ENCODE assay signal across 1 cellular context in the genomic region with DNA sequence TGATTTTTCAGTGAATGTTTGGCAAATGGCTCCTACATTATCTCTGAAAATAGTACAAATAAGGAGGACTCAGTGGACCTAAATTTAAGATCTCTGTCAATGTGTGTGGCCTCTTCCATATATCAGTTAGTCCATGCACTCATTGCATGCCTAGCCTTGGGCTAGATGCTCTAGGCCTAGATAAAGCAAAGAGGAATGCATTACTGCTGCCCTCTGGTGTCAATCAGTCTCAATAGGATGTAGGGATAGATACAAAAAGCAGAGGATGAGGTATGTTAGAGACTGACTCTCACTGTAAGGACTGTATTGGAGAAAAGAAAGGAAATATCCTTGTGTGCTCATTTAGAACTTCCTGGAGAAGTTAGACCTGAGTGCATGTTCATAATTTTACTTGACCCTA.
TF ChIP-seq lines count a peak whose summit lies in the region.

No MANE protein-coding gene starts in this region.

TF ChIP-seq in K562, 482 proteins besides CTCF, POLR2A, EP300 and RAD21 (continued from another document):
- TF ChIP-seq, protein P1, sequence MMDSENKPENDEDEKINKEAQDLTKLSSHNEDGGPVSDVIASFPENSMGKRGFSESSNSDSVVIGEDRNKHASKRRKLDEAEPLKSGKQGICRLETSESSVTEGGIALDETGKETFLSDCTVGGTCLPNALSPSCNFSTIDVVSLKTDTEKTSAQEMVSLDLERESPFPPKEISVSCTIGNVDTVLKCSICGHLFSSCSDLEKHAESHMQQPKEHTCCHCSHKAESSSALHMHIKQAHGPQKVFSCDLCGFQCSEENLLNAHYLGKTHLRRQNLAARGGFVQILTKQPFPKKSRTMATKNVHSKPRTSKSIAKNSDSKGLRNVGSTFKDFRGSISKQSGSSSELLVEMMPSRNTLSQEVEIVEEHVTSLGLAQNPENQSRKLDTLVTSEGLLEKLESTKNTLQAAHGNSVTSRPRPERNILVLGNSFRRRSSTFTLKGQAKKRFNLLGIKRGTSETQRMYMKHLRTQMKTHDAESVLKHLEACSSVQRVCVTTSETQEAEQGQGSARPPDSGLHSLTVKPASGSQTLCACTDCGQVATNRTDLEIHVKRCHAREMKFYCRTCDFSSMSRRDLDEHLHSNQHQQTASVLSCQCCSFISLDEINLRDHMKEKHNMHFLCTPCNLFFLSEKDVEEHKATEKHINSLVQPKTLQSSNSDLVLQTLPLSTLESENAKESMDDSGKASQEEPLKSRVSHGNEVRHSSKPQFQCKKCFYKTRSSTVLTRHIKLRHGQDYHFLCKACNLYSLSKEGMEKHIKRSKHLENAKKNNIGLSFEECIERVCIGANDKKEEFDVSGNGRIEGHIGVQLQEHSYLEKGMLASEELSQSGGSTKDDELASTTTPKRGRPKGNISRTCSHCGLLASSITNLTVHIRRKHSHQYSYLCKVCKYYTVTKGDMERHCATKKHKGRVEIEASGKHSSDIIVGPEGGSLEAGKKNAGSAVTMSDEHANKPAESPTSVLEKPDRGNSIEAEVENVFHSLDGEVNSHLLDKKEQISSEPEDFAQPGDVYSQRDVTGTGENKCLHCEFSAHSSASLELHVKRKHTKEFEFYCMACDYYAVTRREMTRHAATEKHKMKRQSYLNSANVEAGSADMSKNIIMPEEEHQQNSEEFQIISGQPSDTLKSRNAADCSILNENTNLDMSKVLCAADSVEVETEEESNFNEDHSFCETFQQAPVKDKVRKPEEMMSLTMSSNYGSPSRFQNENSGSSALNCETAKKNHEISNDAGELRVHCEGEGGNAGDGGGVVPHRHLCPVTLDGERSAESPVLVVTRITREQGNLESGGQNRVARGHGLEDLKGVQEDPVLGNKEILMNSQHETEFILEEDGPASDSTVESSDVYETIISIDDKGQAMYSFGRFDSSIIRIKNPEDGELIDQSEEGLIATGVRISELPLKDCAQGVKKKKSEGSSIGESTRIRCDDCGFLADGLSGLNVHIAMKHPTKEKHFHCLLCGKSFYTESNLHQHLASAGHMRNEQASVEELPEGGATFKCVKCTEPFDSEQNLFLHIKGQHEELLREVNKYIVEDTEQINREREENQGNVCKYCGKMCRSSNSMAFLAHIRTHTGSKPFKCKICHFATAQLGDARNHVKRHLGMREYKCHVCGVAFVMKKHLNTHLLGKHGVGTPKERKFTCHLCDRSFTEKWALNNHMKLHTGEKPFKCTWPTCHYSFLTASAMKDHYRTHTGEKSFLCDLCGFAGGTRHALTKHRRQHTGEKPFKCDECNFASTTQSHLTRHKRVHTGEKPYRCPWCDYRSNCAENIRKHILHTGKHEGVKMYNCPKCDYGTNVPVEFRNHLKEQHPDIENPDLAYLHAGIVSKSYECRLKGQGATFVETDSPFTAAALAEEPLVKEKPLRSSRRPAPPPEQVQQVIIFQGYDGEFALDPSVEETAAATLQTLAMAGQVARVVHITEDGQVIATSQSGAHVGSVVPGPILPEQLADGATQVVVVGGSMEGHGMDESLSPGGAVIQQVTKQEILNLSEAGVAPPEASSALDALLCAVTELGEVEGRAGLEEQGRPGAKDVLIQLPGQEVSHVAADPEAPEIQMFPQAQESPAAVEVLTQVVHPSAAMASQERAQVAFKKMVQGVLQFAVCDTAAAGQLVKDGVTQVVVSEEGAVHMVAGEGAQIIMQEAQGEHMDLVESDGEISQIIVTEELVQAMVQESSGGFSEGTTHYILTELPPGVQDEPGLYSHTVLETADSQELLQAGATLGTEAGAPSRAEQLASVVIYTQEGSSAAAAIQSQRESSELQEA (IDR thresholded peaks at IDR 0.05; ENCODE audit: low read depth) = no peak
- TF ChIP-seq JUND (IDR thresholded peaks at IDR 0.05; ENCODE audit: borderline replicate concordance, low read depth, low read length) (peak; percentile 53; the same call in 1 of the 2 replicates), JUND (tag; IDR thresholded peaks at IDR 0.05; ENCODE audit: borderline replicate concordance, low read depth, low read length) (peak; percentile 61; the same call in 1 of the 3 replicates), FOSL1 (tag; conservative IDR thresholded peaks at IDR 0.05) (peak; percentile 62), DMBX1 (CRISPR knock-in tag; IDR thresholded peaks at IDR 0.05; ENCODE audit: borderline replicate concordance) (peak; percentile 17; the same call in 1 of the 2 replicates), CTBP1 (IDR thresholded peaks at IDR 0.05; ENCODE audit: borderline replicate concordance) (peak; percentile 23; the same call in 1 of the 2 replicates), EHMT2 (IDR thresholded peaks at IDR 0.05) (peak; percentile 50; the same call in 1 of the 2 replicates), ZNF239 (CRISPR knock-in tag; IDR thresholded peaks at IDR 0.05) (peak; percentile 24; the same call in 1 of the 2 replicates), STAT5A (IDR thresholded peaks at IDR 0.05; ENCODE audit: borderline replicate concordance, low read length) (no peak), L3MBTL2 (IDR thresholded peaks at IDR 0.05) (0 out of 2 replicates have a peak, but pooled peaks have one; percentile 16), ZNF24 (IDR thresholded peaks at IDR 0.05) (peak; percentile 42; the same call in 1 of the 2 replicates), BRD9 (IDR thresholded peaks at IDR 0.05; ENCODE audit: low read depth, partially characterized antibody) (peak; percentile 30), ARID2 (IDR thresholded peaks at IDR 0.05) (peak; percentile 85), POLR2AphosphoS2 (IDR thresholded peaks at IDR 0.05; ENCODE audit: low read length) (no peak), CC2D1A (IDR thresholded peaks at IDR 0.05) (peak; percentile 70; the same call in 1 of the 2 replicates), ZNF766 (CRISPR knock-in tag; conservative IDR thresholded peaks at IDR 0.05) (no peak), ZFX (CRISPR knock-in tag; IDR thresholded peaks at IDR 0.05) (peak; percentile 34; the same call in 1 of the 2 replicates), SMC3 (conservative IDR thresholded peaks at IDR 0.05; ENCODE audit: insufficient read depth, low read depth, low read length) (peak; percentile 82)
- TF ChIP-seq, protein P2, sequence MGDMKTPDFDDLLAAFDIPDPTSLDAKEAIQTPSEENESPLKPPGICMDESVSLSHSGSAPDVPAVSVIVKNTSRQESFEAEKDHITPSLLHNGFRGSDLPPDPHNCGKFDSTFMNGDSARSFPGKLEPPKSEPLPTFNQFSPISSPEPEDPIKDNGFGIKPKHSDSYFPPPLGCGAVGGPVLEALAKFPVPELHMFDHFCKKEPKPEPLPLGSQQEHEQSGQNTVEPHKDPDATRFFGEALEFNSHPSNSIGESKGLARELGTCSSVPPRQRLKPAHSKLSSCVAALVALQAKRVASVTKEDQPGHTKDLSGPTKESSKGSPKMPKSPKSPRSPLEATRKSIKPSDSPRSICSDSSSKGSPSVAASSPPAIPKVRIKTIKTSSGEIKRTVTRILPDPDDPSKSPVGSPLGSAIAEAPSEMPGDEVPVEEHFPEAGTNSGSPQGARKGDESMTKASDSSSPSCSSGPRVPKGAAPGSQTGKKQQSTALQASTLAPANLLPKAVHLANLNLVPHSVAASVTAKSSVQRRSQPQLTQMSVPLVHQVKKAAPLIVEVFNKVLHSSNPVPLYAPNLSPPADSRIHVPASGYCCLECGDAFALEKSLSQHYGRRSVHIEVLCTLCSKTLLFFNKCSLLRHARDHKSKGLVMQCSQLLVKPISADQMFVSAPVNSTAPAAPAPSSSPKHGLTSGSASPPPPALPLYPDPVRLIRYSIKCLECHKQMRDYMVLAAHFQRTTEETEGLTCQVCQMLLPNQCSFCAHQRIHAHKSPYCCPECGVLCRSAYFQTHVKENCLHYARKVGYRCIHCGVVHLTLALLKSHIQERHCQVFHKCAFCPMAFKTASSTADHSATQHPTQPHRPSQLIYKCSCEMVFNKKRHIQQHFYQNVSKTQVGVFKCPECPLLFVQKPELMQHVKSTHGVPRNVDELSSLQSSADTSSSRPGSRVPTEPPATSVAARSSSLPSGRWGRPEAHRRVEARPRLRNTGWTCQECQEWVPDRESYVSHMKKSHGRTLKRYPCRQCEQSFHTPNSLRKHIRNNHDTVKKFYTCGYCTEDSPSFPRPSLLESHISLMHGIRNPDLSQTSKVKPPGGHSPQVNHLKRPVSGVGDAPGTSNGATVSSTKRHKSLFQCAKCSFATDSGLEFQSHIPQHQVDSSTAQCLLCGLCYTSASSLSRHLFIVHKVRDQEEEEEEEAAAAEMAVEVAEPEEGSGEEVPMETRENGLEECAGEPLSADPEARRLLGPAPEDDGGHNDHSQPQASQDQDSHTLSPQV (IDR thresholded peaks at IDR 0.05) = peak; percentile 31; the same call in 1 of the 2 replicates
- TF ChIP-seq, protein P3, sequence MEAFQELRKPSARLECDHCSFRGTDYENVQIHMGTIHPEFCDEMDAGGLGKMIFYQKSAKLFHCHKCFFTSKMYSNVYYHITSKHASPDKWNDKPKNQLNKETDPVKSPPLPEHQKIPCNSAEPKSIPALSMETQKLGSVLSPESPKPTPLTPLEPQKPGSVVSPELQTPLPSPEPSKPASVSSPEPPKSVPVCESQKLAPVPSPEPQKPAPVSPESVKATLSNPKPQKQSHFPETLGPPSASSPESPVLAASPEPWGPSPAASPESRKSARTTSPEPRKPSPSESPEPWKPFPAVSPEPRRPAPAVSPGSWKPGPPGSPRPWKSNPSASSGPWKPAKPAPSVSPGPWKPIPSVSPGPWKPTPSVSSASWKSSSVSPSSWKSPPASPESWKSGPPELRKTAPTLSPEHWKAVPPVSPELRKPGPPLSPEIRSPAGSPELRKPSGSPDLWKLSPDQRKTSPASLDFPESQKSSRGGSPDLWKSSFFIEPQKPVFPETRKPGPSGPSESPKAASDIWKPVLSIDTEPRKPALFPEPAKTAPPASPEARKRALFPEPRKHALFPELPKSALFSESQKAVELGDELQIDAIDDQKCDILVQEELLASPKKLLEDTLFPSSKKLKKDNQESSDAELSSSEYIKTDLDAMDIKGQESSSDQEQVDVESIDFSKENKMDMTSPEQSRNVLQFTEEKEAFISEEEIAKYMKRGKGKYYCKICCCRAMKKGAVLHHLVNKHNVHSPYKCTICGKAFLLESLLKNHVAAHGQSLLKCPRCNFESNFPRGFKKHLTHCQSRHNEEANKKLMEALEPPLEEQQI (IDR thresholded peaks at IDR 0.05) = peak; percentile 53; the same call in 1 of the 2 replicates
- TF ChIP-seq, protein P4, sequence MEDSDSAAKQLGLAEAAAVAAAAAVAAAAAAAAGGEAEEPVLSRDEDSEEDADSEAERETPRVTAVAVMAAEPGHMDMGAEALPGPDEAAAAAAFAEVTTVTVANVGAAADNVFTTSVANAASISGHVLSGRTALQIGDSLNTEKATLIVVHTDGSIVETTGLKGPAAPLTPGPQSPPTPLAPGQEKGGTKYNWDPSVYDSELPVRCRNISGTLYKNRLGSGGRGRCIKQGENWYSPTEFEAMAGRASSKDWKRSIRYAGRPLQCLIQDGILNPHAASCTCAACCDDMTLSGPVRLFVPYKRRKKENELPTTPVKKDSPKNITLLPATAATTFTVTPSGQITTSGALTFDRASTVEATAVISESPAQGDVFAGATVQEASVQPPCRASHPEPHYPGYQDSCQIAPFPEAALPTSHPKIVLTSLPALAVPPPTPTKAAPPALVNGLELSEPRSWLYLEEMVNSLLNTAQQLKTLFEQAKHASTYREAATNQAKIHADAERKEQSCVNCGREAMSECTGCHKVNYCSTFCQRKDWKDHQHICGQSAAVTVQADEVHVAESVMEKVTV (CRISPR knock-in tag; IDR thresholded peaks at IDR 0.05) = peak; percentile 92
- TF ChIP-seq, protein P5, sequence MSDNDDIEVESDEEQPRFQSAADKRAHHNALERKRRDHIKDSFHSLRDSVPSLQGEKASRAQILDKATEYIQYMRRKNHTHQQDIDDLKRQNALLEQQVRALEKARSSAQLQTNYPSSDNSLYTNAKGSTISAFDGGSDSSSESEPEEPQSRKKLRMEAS (CRISPR knock-in tag; IDR thresholded peaks at IDR 0.05) = no peak
- TF ChIP-seq, protein P6, sequence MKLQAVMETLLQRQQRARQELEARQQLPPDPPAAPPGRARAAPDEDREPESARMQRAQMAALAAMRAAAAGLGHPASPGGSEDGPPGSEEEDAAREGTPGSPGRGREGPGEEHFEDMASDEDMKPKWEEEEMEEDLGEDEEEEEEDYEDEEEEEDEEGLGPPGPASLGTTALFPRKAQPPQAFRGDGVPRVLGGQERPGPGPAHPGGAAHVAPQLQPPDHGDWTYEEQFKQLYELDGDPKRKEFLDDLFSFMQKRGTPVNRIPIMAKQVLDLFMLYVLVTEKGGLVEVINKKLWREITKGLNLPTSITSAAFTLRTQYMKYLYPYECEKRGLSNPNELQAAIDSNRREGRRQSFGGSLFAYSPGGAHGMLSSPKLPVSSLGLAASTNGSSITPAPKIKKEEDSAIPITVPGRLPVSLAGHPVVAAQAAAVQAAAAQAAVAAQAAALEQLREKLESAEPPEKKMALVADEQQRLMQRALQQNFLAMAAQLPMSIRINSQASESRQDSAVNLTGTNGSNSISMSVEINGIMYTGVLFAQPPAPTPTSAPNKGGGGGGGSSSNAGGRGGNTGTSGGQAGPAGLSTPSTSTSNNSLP (IDR thresholded peaks at IDR 0.05; ENCODE audit: borderline replicate concordance, low read depth, low read length) = 0 out of 2 replicates have a peak, but pooled peaks have one; percentile 47
- TF ChIP-seq, protein P7, sequence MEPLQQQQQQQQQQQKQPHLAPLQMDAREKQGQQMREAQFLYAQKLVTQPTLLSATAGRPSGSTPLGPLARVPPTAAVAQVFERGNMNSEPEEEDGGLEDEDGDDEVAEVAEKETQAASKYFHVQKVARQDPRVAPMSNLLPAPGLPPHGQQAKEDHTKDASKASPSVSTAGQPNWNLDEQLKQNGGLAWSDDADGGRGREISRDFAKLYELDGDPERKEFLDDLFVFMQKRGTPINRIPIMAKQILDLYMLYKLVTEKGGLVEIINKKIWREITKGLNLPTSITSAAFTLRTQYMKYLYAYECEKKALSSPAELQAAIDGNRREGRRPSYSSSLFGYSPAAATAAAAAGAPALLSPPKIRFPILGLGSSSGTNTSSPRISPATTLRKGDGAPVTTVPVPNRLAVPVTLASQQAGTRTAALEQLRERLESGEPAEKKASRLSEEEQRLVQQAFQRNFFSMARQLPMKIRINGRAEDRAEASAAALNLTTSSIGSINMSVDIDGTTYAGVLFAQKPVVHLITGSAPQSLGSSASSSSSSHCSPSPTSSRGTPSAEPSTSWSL (CRISPR knock-in tag; IDR thresholded peaks at IDR 0.05; ENCODE audit: borderline replicate concordance) = no peak
- TF ChIP-seq, protein P8, sequence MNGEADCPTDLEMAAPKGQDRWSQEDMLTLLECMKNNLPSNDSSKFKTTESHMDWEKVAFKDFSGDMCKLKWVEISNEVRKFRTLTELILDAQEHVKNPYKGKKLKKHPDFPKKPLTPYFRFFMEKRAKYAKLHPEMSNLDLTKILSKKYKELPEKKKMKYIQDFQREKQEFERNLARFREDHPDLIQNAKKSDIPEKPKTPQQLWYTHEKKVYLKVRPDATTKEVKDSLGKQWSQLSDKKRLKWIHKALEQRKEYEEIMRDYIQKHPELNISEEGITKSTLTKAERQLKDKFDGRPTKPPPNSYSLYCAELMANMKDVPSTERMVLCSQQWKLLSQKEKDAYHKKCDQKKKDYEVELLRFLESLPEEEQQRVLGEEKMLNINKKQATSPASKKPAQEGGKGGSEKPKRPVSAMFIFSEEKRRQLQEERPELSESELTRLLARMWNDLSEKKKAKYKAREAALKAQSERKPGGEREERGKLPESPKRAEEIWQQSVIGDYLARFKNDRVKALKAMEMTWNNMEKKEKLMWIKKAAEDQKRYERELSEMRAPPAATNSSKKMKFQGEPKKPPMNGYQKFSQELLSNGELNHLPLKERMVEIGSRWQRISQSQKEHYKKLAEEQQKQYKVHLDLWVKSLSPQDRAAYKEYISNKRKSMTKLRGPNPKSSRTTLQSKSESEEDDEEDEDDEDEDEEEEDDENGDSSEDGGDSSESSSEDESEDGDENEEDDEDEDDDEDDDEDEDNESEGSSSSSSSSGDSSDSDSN (IDR thresholded peaks at IDR 0.05; ENCODE audit: borderline replicate concordance in 1 of 2, low read depth in 2 of 2, low read length in 2 of 2) = 0 out of 4 replicates have a peak, but pooled peaks of 1 of the 2 experiments have one; percentile 32
TF ChIP-seq in K562: peak in this region for 30.
